In genomic region chr7:131554880-131555516, GRCh38 we compare ENCODE assay signal across 12 cellular contexts. TPM values are rescaled to one million over a fixed set of nuclear protein-coding genes. Genes with fewer than 3 reads are reported as not detected.
DNase-seq lines count a peak whose midpoint lies in the region; ATAC-seq, FAIRE-seq and TF ChIP-seq lines count a peak whose summit lies in the region.
"Had no signal": no experiment of that assay in that cellular context is flagged by ENCODE, and none has a peak within 500 bp of the region (broad histone marks: within the 10 kb centered on the region; RNA-seq: fewer than 3 reads in every experiment).

No MANE protein-coding gene starts in this region.

- POLR2A ChIA-PET in CD8-positive, alpha-beta memory T cell (lab: Charles Lee): no interaction called here
- POLR2A ChIA-PET in endothelial cell of umbilical vein (lab: Charles Lee): no interaction called here

- no peak for FAIRE-seq in endothelial cell of umbilical vein (lab: Jason Lieb, UNC)
- no peak for FAIRE-seq in pancreas (lab: Jason Lieb, UNC)

- no peaks in the 10 kb centered on the region for H4K20me1 ChIP-seq in endothelial cell of umbilical vein (replicated peaks; ENCODE audit: control insufficient read depth, extremely low read depth, insufficient read depth, low read length)

- no peak for TF ChIP-seq POLR2A in endothelial cell of umbilical vein (IDR thresholded peaks at IDR 0.05; ENCODE audit: low read depth, low read length)

- WGBS in pancreas, 2 donors: 31 to 43% methylated on average over 12 of the region's 12 CpGs

- ATAC-seq in pancreas (peak in 2 of 4 donors; percentile 2 to 6), HG02852 (IDR thresholded peaks at IDR 0.05; ENCODE audit: unreplicated experiment) (no peak)

- intact Hi-C loops in endothelial cell of umbilical vein (cut with micrococcal nuclease) (loop anchor here (1.0 to 10.0 kb wide), 2 partner anchors 9 to 950 kb away; no protein-coding TSS in a partner anchor), pancreas (cut with DNase I) (no loop called here)

- H3K9me1 ChIP-seq in endothelial cell of umbilical vein (replicated peaks; ENCODE audit: control insufficient read depth, extremely low read depth, insufficient read depth, low read length): no peaks in the 10 kb centered on the region

- H3K4me2 ChIP-seq in endothelial cell of umbilical vein (ENCODE audit: insufficient read depth, low read length): peak overlapping the region; percentile 88

- H3K27ac Mint-ChIP-seq in CD8-positive, alpha-beta memory T cell: peak overlapping the region in 4 of 8 donors; percentile 7 to 78 (median 29)

- H3K4me3 ChIP-seq in CD8-positive, alpha-beta memory T cell (ENCODE audit: low read length): peak overlapping the region; percentile 50
- H3K4me3 ChIP-seq in LNCaP clone FGC (ENCODE audit: low read depth, low read length) (peak overlapping the region; percentile 77), endothelial cell of umbilical vein (replicated peaks in 1 of 3; ENCODE audit: insufficient read depth in 1 of 3, low read depth in 1 of 3, low read length in 3 of 3) (peak overlapping the region; percentile 78 to 82 (median 79)), pancreas (peak overlapping the region; percentile 61 to 87 (median 80))

- no peak for DNase-seq in CD8-positive, alpha-beta memory T cell
- no peak for DNase-seq in LNCaP clone FGC (ENCODE audit: low read depth)
- no peak for DNase-seq in endothelial cell of umbilical vein (ENCODE audit: low read depth, low spot score)
- no peak for DNase-seq in pancreas
- no peak for DNase-seq in cerebellum (ENCODE audit: low spot score)
- no peak for DNase-seq in HUDEP-2 (lab: John Stamatoyannopoulos, UW; ENCODE audit: unreplicated experiment in 76 of 76)
- no peak for DNase-seq in central memory CD4-positive, alpha-beta T cell
- DNase-seq: activated CD4-positive, alpha-beta T cell treated with anti-CD3 and anti-CD28 coated beads for 1 hour; NCI-H2029 had no signal

- H3K79me2 ChIP-seq in endothelial cell of umbilical vein (ENCODE audit: control insufficient read depth, insufficient read depth, low read length): peaks cover 63% of the 10 kb centered on the region

- H3K4me1 ChIP-seq in CD8-positive, alpha-beta memory T cell (ENCODE audit: insufficient read depth, low read length): peaks cover 23% of the 10 kb centered on the region
- peaks cover 33% of the 10 kb centered on the region for H3K4me1 ChIP-seq in endothelial cell of umbilical vein (ENCODE audit: control insufficient read depth, extremely low read depth, insufficient read depth, low read length)
- peaks cover 0 to 14% (median 9%) of the 10 kb centered on the region in 3 donors for H3K4me1 ChIP-seq in pancreas

- no peaks in the 10 kb centered on the region for H3K36me3 Mint-ChIP-seq in CD8-positive, alpha-beta memory T cell

- no TSS peak for BruUV-seq in endothelial cell of umbilical vein (replicated peaks; lab: Mats Ljungman, UMichigan)

- dilution Hi-C loops in endothelial cell of umbilical vein (cut with MboI; ENCODE audit: extremely low pct_ligation_motif_present, low sequenced_read_pairs): no loop called here

- no peaks in the 10 kb centered on the region for H3K36me3 ChIP-seq in CD8-positive, alpha-beta memory T cell (ENCODE audit: insufficient read depth, low read length)
- H3K36me3 ChIP-seq in endothelial cell of umbilical vein (ENCODE audit: control insufficient read depth in 2 of 2, extremely low read depth in 1 of 2, insufficient read depth in 2 of 2, low read length in 2 of 2) (no peaks in the 10 kb centered on the region), pancreas (no peaks in the 10 kb centered on the region)
- H3K36me3 ChIP-seq: neutrophil had no signal

- H3K4me3 Mint-ChIP-seq in CD8-positive, alpha-beta memory T cell: peak overlapping the region; percentile 76 to 88 (median 83)

- no peak overlapping the region for H3K27ac ChIP-seq in CD8-positive, alpha-beta memory T cell (ENCODE audit: low read depth, low read length)
- H3K27ac ChIP-seq in endothelial cell of umbilical vein (ENCODE audit: insufficient read depth, low read depth, low read length) (peak overlapping the region; percentile 68), pancreas (peak overlapping the region in 1 of 4 donors; percentile 77)
- H3K27ac ChIP-seq: neutrophil had no signal

- H3K9me3 Mint-ChIP-seq in CD8-positive, alpha-beta memory T cell: no peaks in the 10 kb centered on the region
- H3K9me3 Mint-ChIP-seq: dendritic cell treated with granulocyte-macrophage colony-stimulating factor and Interleukin-4, amounts not matched to agents 40 ng/mL and 50 ng/mL, for 4 days had no signal

- H3K27me3 Mint-ChIP-seq in CD8-positive, alpha-beta memory T cell: peaks cover 12 to 39% of the 10 kb centered on the region in 2 donors

- peaks cover 35% of the 10 kb centered on the region for H3K27me3 ChIP-seq in CD8-positive, alpha-beta memory T cell (ENCODE audit: insufficient read depth, low read length, poor library complexity, severe bottlenecking)
- H3K27me3 ChIP-seq in endothelial cell of umbilical vein (ENCODE audit: control insufficient read depth in 2 of 2, insufficient read depth in 2 of 2, low read length in 2 of 2) (no peaks in the 10 kb centered on the region), pancreas (no peaks in the 10 kb centered on the region)

- H2AFZ ChIP-seq in endothelial cell of umbilical vein (ENCODE audit: low read depth, low read length): no peak overlapping the region

- no peaks in the 10 kb centered on the region for H3K9me3 ChIP-seq in CD8-positive, alpha-beta memory T cell (ENCODE audit: low read length)
- H3K9me3 ChIP-seq in endothelial cell of umbilical vein (replicated peaks; ENCODE audit: control insufficient read depth, insufficient read depth, low read length): no peaks in the 10 kb centered on the region
- no peaks in the 10 kb centered on the region for H3K9me3 ChIP-seq in pancreas
- H3K9me3 ChIP-seq: neutrophil had no signal

- TF ChIP-seq CTCF in LNCaP clone FGC (IDR thresholded peaks at IDR 0.05; ENCODE audit: control insufficient read depth, extremely low read depth, insufficient read depth) (no peak), endothelial cell of umbilical vein (IDR thresholded peaks at IDR 0.05; ENCODE audit: extremely low read depth in 1 of 2, insufficient read depth in 1 of 2, low read depth in 1 of 2, low read length in 2 of 2) (no peak), pancreas (IDR thresholded peaks at IDR 0.05) (no peak)

- CTCF ChIA-PET in CD8-positive, alpha-beta memory T cell (lab: Charles Lee): interaction anchor here (1.6 kb wide), 1 partner anchor 101 kb away, joined by 3 read pairs; no protein-coding TSS in a partner anchor
- CTCF ChIA-PET in endothelial cell of umbilical vein (lab: Charles Lee): interaction anchor here (1.2 to 2.6 kb wide), 3 partner anchors 46 to 99 kb away, joined by 3 to 15 read pairs (median 6); no protein-coding TSS in a partner anchor

- peaks cover 11 to 23% (median 18%) of the 10 kb centered on the region in 3 donors for H3K4me1 Mint-ChIP-seq in CD8-positive, alpha-beta memory T cell

- peak overlapping the region; percentile 71 for H3K9ac ChIP-seq in endothelial cell of umbilical vein (replicated peaks; ENCODE audit: extremely low read depth, insufficient read depth, low read length)

TF ChIP-seq in endothelial cell of umbilical vein, 7 proteins besides CTCF, POLR2A, EP300 and RAD21:
- TF ChIP-seq, protein P1, sequence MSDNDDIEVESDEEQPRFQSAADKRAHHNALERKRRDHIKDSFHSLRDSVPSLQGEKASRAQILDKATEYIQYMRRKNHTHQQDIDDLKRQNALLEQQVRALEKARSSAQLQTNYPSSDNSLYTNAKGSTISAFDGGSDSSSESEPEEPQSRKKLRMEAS (IDR thresholded peaks at IDR 0.05; ENCODE audit: insufficient read depth, insufficient read length): no peak
- TF ChIP-seq POLR2AphosphoS5 (IDR thresholded peaks at IDR 0.05; ENCODE audit: insufficient read depth, low read depth, low read length): no peak
- TF ChIP-seq JUN (IDR thresholded peaks at IDR 0.05; ENCODE audit: borderline replicate concordance, insufficient read depth, insufficient read length, low read depth): no peak
- TF ChIP-seq GATA2 (IDR thresholded peaks at IDR 0.05; ENCODE audit: insufficient read depth, insufficient read length, low read depth, low read length): no peak
- no peak for TF ChIP-seq FOS (IDR thresholded peaks at IDR 0.05; ENCODE audit: borderline replicate concordance, insufficient read depth, low read length)
- TF ChIP-seq EZH2 (IDR thresholded peaks at IDR 0.05; ENCODE audit: borderline replicate concordance, low read depth, low read length, severe bottlenecking): no peak
- no peak for TF ChIP-seq MYC (IDR thresholded peaks at IDR 0.05; ENCODE audit: low read depth, low read length)

RNA-seq across cellular contexts. Expression of gene PODXL, which starts 1.4 kb away (rescaled TPM):
- total RNA-seq in CD8-positive, alpha-beta memory T cell: 1 to 10 TPM; 1.2 TPM
- polyA plus RNA-seq in CD8-positive, alpha-beta memory T cell: 0.62 TPM
- 156 and 264 TPM in 2 replicates for total RNA-seq in endothelial cell of umbilical vein
- 86.4 and 97.3 TPM in 2 replicates for polyA plus RNA-seq in endothelial cell of umbilical vein
- polyA plus RNA-seq in endothelial cell of umbilical vein (2011; cell fraction: cytosol; rRNA removed): 56.4 and 60.5 TPM in 2 replicates
- polyA plus RNA-seq in endothelial cell of umbilical vein (2011; cell fraction: nucleus; rRNA removed): 106 and 108 TPM in 2 replicates
- polyA plus RNA-seq in endothelial cell of umbilical vein (2012): 37.0 and 88.8 TPM in 2 replicates
- polyA minus RNA-seq in endothelial cell of umbilical vein: 119 and 146 TPM in 2 replicates
- polyA minus RNA-seq in endothelial cell of umbilical vein (2011; cell fraction: cytosol; rRNA and poly(A)+ RNA removed): 55.5 TPM
- 52.4 and 55.8 TPM in 2 replicates for polyA minus RNA-seq in endothelial cell of umbilical vein (2011; cell fraction: nucleus; rRNA and poly(A)+ RNA removed)
- total RNA-seq in pancreas: 10 to 100 TPM; 33.2 to 71.5 (median 41.4) TPM
- 10 to 100 TPM; 23.0 to 26.3 TPM for polyA plus RNA-seq in pancreas
- total RNA-seq in cerebellum: 17.1 TPM
